Comparison of ENCODE assay signal across 28 cellular contexts in the genomic region with DNA sequence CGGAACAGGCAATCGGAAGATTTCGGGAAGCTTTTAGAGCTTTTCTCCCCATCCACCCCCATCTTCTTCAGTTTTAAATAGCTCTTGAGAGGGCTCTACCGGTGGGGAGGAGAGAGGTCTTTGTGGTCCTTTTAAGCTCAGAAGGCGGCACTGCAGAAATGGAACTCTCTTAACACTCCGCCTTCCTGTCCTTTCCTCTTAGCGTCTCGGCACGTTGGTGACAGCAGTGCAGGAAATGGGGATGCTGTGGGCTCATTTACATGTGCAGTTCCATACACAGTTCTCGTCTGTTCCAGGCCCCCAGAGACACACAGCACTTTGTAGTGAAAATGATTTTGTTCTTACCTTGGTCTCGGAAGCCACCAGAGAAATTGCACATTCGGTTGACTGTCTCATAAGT. TPM values are rescaled to one million over a fixed set of nuclear protein-coding genes. Genes with fewer than 3 reads are reported as not detected.
DNase-seq lines count a peak whose midpoint lies in the region; ATAC-seq and TF ChIP-seq lines count a peak whose summit lies in the region.
"Had no signal": no experiment of that assay in that cellular context is flagged by ENCODE, and none has a peak within 500 bp of the region (broad histone marks: within the 10 kb centered on the region; RNA-seq: fewer than 3 reads in every experiment).

No MANE protein-coding gene starts in this region.

- H3K4me1 Mint-ChIP-seq in activated CD4-positive, alpha-beta T cell treated with anti-CD3 and anti-CD28 coated beads, Interleukin-2, amount 10 ng/mL, durations not matched to agents 7 days and 5 days = peaks cover 11% of the 10 kb centered on the region
- peaks cover 42% of the 10 kb centered on the region for H3K4me1 Mint-ChIP-seq in endothelial cell (ENCODE audit: unreplicated experiment)

- H3K27me3 Mint-ChIP-seq in activated CD4-positive, alpha-beta T cell treated with anti-CD3 and anti-CD28 coated beads, Interleukin-2, amount 10 ng/mL, durations not matched to agents 7 days and 5 days = peaks cover 3% of the 10 kb centered on the region
- peaks cover 13% of the 10 kb centered on the region for H3K27me3 Mint-ChIP-seq in endothelial cell (ENCODE audit: unreplicated experiment)

- ATAC-seq in sciatic nerve (no peak), GM21423 (IDR thresholded peaks at IDR 0.05; ENCODE audit: unreplicated experiment) (no peak)
- ATAC-seq: activated CD4-positive, CD25-positive, alpha-beta regulatory T cell treated with anti-CD3 and anti-CD28 coated beads, Interleukin-2, amount 50 U/mL, for 24 hours; activated naive CD4-positive, alpha-beta T cell treated with anti-CD3 and anti-CD28 coated beads, Interleukin-2, amount 50 U/mL, for 72 hours; activated T-helper 17 cell treated with anti-CD3 and anti-CD28 coated beads, Interleukin-2, amount 50 U/mL, for 72 hours; esophagus mucosa; foreskin keratinocyte; heart right ventricle; HepG2; left colon; Panc1 had no signal

- H3K27ac Mint-ChIP-seq in activated CD4-positive, alpha-beta T cell treated with anti-CD3 and anti-CD28 coated beads, Interleukin-2, amount 10 ng/mL, durations not matched to agents 7 days and 5 days = no peak overlapping the region
- H3K27ac Mint-ChIP-seq in endothelial cell (ENCODE audit: unreplicated experiment) = peak overlapping the region; percentile 69
- H3K27ac Mint-ChIP-seq: activated naive CD4-positive, alpha-beta T cell treated with anti-CD3 and anti-CD28 coated beads, Interleukin-2, amount 50 U/mL, for 72 hours; activated T-helper 17 cell treated with anti-CD3 and anti-CD28 coated beads, Interleukin-2, amount 50 U/mL, for 72 hours; memory B cell had no signal

- H3K4me3 Mint-ChIP-seq in activated CD4-positive, alpha-beta T cell treated with anti-CD3 and anti-CD28 coated beads, Interleukin-2, amount 10 ng/mL, durations not matched to agents 7 days and 5 days = no peak overlapping the region
- H3K4me3 Mint-ChIP-seq in endothelial cell (ENCODE audit: unreplicated experiment) = no peak overlapping the region
- H3K4me3 Mint-ChIP-seq: activated T-helper 17 cell treated with anti-CD3 and anti-CD28 coated beads, Interleukin-2, amount 50 U/mL, for 72 hours; H9; memory B cell had no signal

- POLR2A ChIA-PET in activated CD4-positive, alpha-beta T cell treated with anti-CD3 and anti-CD28 coated beads, Interleukin-2, amount 10 ng/mL, durations not matched to agents 7 days and 5 days (lab: Charles Lee) = no interaction called here

- intact Hi-C loops in sciatic nerve (cut with DNase I) = no loop called here

- CTCF ChIA-PET in activated CD4-positive, alpha-beta T cell treated with anti-CD3 and anti-CD28 coated beads, Interleukin-2, amount 10 ng/mL, durations not matched to agents 7 days and 5 days (lab: Charles Lee) = no interaction called here

- peaks cover 7% of the 10 kb centered on the region for H3K9me3 Mint-ChIP-seq in activated CD4-positive, alpha-beta T cell treated with anti-CD3 and anti-CD28 coated beads, Interleukin-2, amount 10 ng/mL, durations not matched to agents 7 days and 5 days
- no peaks in the 10 kb centered on the region for H3K9me3 Mint-ChIP-seq in endothelial cell (ENCODE audit: unreplicated experiment)

- no peak for TF ChIP-seq CTCF in endothelial cell (IDR thresholded peaks at IDR 0.05; ENCODE audit: unreplicated experiment)

- no peaks in the 10 kb centered on the region for H3K36me3 Mint-ChIP-seq in activated CD4-positive, alpha-beta T cell treated with anti-CD3 and anti-CD28 coated beads, Interleukin-2, amount 10 ng/mL, durations not matched to agents 7 days and 5 days (ENCODE audit: low read depth)
- no peaks in the 10 kb centered on the region for H3K36me3 Mint-ChIP-seq in endothelial cell (ENCODE audit: low read depth, unreplicated experiment)

- peak; percentile 8 for DNase-seq in activated CD4-positive, alpha-beta T cell treated with anti-CD3 and anti-CD28 coated beads, Interleukin-2, amount 10 ng/mL, durations not matched to agents 7 days and 5 days
- DNase-seq in activated CD4-positive, alpha-beta T cell treated with anti-CD3 and anti-CD28 coated beads, Interleukin-2, amount 50 U/mL, for 48 hours = no peak
- DNase-seq in UCSD-AML1 (lab: John Stamatoyannopoulos, UW; ENCODE audit: unreplicated experiment) = peak; percentile 32
- no peak for DNase-seq in endothelial cell (ENCODE audit: low spot score)
- peak; percentile 31 for DNase-seq in sciatic nerve (ENCODE audit: low spot score)
- DNase-seq in DMS 273 treated with DMSO at 0.1 percent for 48 hours (lab: John Stamatoyannopoulos, UW) = no peak
- no peak for DNase-seq in EL
- DNase-seq: DMS79; effector memory CD4-positive, alpha-beta T cell; foreskin keratinocyte; H9; heart right ventricle; NCI-H1092 treated with DMSO at 0.1 percent for 48 hours; NCI-H1930; NCI-H526; right lobe of liver; SHP77 treated with DMSO at 0.1 percent for 48 hours; stimulated activated CD4-positive, alpha-beta T cell treated with anti-CD3 and anti-CD28 coated beads, Interleukin-15, amount 100 ng/mL, for 24 hours; SW 1271 had no signal

RNA-seq across cellular contexts. Expression of gene RIN3, which starts 50.4 kb away (rescaled TPM):
- total RNA-seq in activated CD4-positive, alpha-beta T cell treated with anti-CD3 and anti-CD28 coated beads, Interleukin-2, amount 10 ng/mL, durations not matched to agents 7 days and 5 days = 10 to 100 TPM; 52.6 to 56.8 TPM
- total RNA-seq in endothelial cell (ENCODE audit: unreplicated experiment) (25.8 TPM), sciatic nerve (22.1 TPM)

Comparison
In these comparisons a context has a peak if more than half of its experiments do, and no peak if none do; other contexts are left out.
1. DNase-seq: peak in activated CD4-positive, alpha-beta T cell treated with anti-CD3 and anti-CD28 coated beads, Interleukin-2, amount 10 ng/mL, durations not matched to agents 7 days and 5 days (single experiment), UCSD-AML1 (single experiment) and sciatic nerve (single experiment); none in activated CD4-positive, alpha-beta T cell treated with anti-CD3 and anti-CD28 coated beads, Interleukin-2, amount 50 U/mL, for 48 hours (0 of 2), endothelial cell (single experiment), DMS 273 treated with DMSO at 0.1 percent for 48 hours (single experiment) and EL (single experiment).